ENCODE assay signal across 1 cellular context in the genomic region with DNA sequence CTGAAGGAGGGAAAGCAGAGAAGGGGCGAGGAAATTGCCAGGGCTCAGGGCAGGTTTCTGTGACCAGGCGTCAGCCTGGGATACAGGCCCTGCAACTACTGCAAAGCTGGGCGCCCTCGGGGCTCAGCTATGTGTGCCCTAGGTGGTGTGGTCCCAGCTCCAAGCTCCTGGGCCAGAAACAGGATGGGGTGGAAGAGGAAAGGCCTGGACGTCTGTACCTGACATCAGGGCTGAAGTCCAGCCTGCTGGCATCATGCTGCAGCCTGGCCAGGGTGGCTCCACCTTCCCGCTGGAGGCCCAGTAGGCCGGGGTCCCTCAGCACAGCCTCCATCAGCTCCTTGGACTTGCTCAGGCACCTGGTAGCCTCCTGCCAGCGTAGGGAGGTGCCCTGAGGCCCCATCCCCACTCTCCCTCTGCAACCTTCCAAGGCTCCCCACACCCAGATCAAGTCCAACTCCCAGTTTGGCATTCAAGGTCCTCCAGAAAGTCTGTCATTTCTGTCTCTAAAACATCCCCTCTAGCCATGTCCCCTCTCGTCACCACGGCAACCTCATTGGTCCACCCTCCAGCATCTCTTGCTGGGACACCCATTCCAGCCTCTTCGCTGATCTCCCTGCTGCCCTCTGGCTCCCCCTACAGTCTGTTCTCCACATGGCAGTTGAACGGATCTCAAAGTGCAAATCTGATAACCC.
TF ChIP-seq lines count a peak whose summit lies in the region.

No MANE protein-coding gene starts in this region.

TF ChIP-seq in GM23338, 12 proteins besides CTCF, POLR2A, EP300 and RAD21 (continued from another document):
- TF ChIP-seq ZNF462 (CRISPR knock-in tag; IDR thresholded peaks at IDR 0.05) (no peak), JUNB (IDR thresholded peaks at IDR 0.05; ENCODE audit: unreplicated experiment) (no peak), ZNF331 (CRISPR knock-in tag; IDR thresholded peaks at IDR 0.05; ENCODE audit: low read depth) (no peak), CREB1 (CRISPR knock-in tag; IDR thresholded peaks at IDR 0.05; ENCODE audit: low read depth) (no peak), NANOG (IDR thresholded peaks at IDR 0.05; ENCODE audit: borderline replicate concordance) (no peak), EZH2 (IDR thresholded peaks at IDR 0.05; ENCODE audit: low read depth, unreplicated experiment) (no peak)
